ENCODE assay signal across 8 cellular contexts in the genomic region with DNA sequence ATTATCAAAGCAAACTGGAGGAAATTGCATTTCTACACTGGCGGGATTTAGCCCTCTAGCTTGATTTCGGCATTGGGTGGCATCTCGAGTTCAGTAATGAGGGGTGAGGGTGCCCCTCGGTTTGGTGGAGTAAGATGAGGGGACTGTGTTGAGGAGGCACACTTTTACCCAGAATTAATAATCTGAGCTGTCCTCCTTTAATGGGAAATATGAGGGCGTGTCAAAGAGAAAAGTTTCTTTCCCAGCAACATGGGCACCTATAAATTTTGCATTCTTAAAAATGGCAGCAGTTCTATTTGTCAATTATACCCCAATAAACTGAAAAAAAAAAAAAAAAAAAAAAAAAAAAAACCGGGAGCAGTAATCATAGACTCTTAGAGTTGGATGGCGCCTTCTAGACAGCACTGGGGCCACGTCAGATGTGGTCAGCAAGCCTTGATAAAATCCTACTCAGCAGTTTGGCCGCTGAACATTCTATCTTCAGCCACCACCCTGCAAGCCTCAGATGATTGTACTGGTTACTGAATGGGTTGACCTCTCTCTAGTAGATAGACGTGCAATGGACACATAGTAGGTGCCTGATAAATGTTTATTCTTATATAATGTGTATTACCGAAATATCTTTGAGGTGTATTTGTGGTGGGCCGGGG. TPM values are rescaled to one million over a fixed set of nuclear protein-coding genes. Genes with fewer than 3 reads are reported as not detected.
DNase-seq lines count a peak whose midpoint lies in the region; ATAC-seq and TF ChIP-seq lines count a peak whose summit lies in the region.

No MANE protein-coding gene starts in this region.

- peak overlapping the region; percentile 82 for H3K18ac ChIP-seq in IMR-90 (ENCODE audit: low read depth, low read length)

- H3K9me1 ChIP-seq in IMR-90 (ENCODE audit: insufficient read depth, low read length), result peaks cover 14% of the 10 kb centered on the region

- peaks cover 8 to 59% of the 10 kb centered on the region in 2 experiments; a peak in 3 of 4 replicates for H3K79me1 ChIP-seq in IMR-90 (ENCODE audit: low read depth in 1 of 2, low read length in 2 of 2)

- H3K56ac ChIP-seq in IMR-90 (ENCODE audit: extremely low read depth, insufficient read depth, low read length), result peak overlapping the region; percentile 89

- H2BK5ac ChIP-seq in IMR-90 (ENCODE audit: low read depth, low read length, poor library complexity, severe bottlenecking), result peak overlapping the region; percentile 78

- DNase-seq in AG04449 (ENCODE audit: low read depth, low spot score), result no peak
- peak; percentile 79 for DNase-seq in IMR-90
- peak in 1 of 2 donors; percentile 46 for DNase-seq in tibial nerve (ENCODE audit: low spot score in 2 of 2)
- no peak for DNase-seq in NK-92 treated with Interleukin-12 subunit alpha and Interleukin-12 subunit beta, amount 100 ng/mL, for 24 hours (lab: John Stamatoyannopoulos, UW)
- DNase-seq in NCI-H524 (lab: John Stamatoyannopoulos, UW), result no peak
- DNase-seq in cortex of kidney (lab: John Stamatoyannopoulos, UW), result no peak

- no peaks in the 10 kb centered on the region for H4K20me1 ChIP-seq in IMR-90 (ENCODE audit: insufficient read depth, low read length)

- H3K36me3 ChIP-seq in IMR-90 (ENCODE audit: control insufficient read depth, insufficient read depth, low read length) (no peaks in the 10 kb centered on the region; the same call in 1 of the 2 replicates), liver (ENCODE audit: control insufficient read depth in 4 of 4, insufficient read depth in 3 of 4, low read depth in 1 of 4, low read length in 3 of 4) (no peaks in the 10 kb centered on the region), tibial nerve (peaks cover 0 to 7% (median 0%) of the 10 kb centered on the region in 3 donors)

- peak overlapping the region; percentile 88 for H3K4ac ChIP-seq in IMR-90 (ENCODE audit: low read depth, low read length)

- peak overlapping the region; percentile 83 for H3K9ac ChIP-seq in IMR-90 (ENCODE audit: low read depth, low read length)
- H3K9ac ChIP-seq in liver (ENCODE audit: low read depth in 1 of 2, low read length in 2 of 2), result peak overlapping the region; percentile 96 to 97

- peaks cover 44% of the 10 kb centered on the region for H3K27me3 Mint-ChIP-seq in brain

- no peaks in the 10 kb centered on the region for H3K27me3 ChIP-seq in IMR-90 (ENCODE audit: control insufficient read depth, insufficient read depth, low read length)
- no peaks in the 10 kb centered on the region for H3K27me3 ChIP-seq in liver (ENCODE audit: control insufficient read depth in 4 of 4, insufficient read depth in 4 of 4, low read length in 3 of 4)
- no peaks in the 10 kb centered on the region for H3K27me3 ChIP-seq in tibial nerve

- H3K36me3 Mint-ChIP-seq in brain, result no peaks in the 10 kb centered on the region

- H3K27ac Mint-ChIP-seq in brain, result peak overlapping the region; percentile 19 to 86 (median 62)

- POLR2A ChIA-PET in AG04449 (lab: Yijun Ruan, JAX) (interaction anchor here (0.7 to 1.0 kb wide), 3 partner anchors 15 to 201 kb away, joined by 3 to 7 read pairs (median 4); no protein-coding TSS in a partner anchor), IMR-90 (lab: Charles Lee; ENCODE audit: unreplicated experiment) (no interaction called here)

- no peak for TF ChIP-seq POLR2A in IMR-90 (IDR thresholded peaks at IDR 0.05; ENCODE audit: low read depth, low read length)
- no peak for TF ChIP-seq POLR2A in tibial nerve (IDR thresholded peaks at IDR 0.05)

- peak overlapping the region; percentile 56 for H2AK9ac ChIP-seq in IMR-90 (replicated peaks; ENCODE audit: low read depth, low read length, poor library complexity)

- 0% methylated on average over 2 of the region's 12 CpGs; no CpG with 5 or more reads in 1 of the 2 experiments for WGBS in IMR-90 (ENCODE audit: extremely low coverage in 2 of 2, insufficient read length in 1 of 2), 2 experiments
- 11% methylated on average over 12 of the region's 12 CpGs for WGBS in liver
- 27 to 31% methylated on average over 12 of the region's 12 CpGs for WGBS in tibial nerve, 2 donors

- H4K8ac ChIP-seq in IMR-90 (ENCODE audit: low read depth in 2 of 2, low read length in 2 of 2), result peak overlapping the region; percentile 17 to 48; a peak in 3 of 4 replicates

- intact Hi-C loops in IMR-90 (cut with micrococcal nuclease), result loop anchor here (1.0 to 5.0 kb wide), 2 partner anchors 47 to 127 kb away; no protein-coding TSS in a partner anchor

- no peak for TF ChIP-seq EP300 in tibial nerve (IDR thresholded peaks at IDR 0.05)

- peak overlapping the region; percentile 89 to 91 (median 91) for H3K4me3 Mint-ChIP-seq in brain

- peak overlapping the region; percentile 57 for H2BK120ac ChIP-seq in IMR-90 (ENCODE audit: low read depth, low read length)

- H3K27ac ChIP-seq in IMR-90 (ENCODE audit: insufficient read depth, low read length), result peak overlapping the region; percentile 85
- H3K27ac ChIP-seq in liver (ENCODE audit: low read depth in 1 of 2, low read length in 2 of 2), result peak overlapping the region; percentile 90 to 92
- peak overlapping the region; percentile 56 to 93 (median 79) for H3K27ac ChIP-seq in tibial nerve

- H2AK5ac ChIP-seq in IMR-90 (ENCODE audit: low read depth, low read length), result peak overlapping the region; percentile 32; the same call in 1 of the 2 replicates

- CTCF ChIA-PET in AG04449 (lab: Yijun Ruan, JAX) (interaction anchor here (0.9 to 6.6 kb wide), 8 partner anchors 9 to 127 kb away, joined by 3 to 64 read pairs (median 3); no protein-coding TSS in a partner anchor), IMR-90 (lab: Yijun Ruan, JAX) (interaction anchor here (0.7 to 1.1 kb wide), 2 partner anchors 9 to 61 kb away, joined by 3 read pairs; no protein-coding TSS in a partner anchor)

- 0 out of 2 replicates have a peak overlapping the region, but pooled peaks have one; percentile 13 for H2BK20ac ChIP-seq in IMR-90 (ENCODE audit: low read depth, low read length)

- H3K9me3 Mint-ChIP-seq in brain, result no peaks in the 10 kb centered on the region

- H3K4me1 ChIP-seq in IMR-90 (ENCODE audit: control insufficient read depth, insufficient read depth, low read length), result peaks cover 14% of the 10 kb centered on the region
- H3K4me1 ChIP-seq in liver (ENCODE audit: control insufficient read depth in 4 of 4, insufficient read depth in 4 of 4, low read length in 3 of 4), result peaks cover 3 to 51% (median 24%) of the 10 kb centered on the region in 4 donors
- H3K4me1 ChIP-seq in tibial nerve, result peaks cover 0 to 37% (median 6%) of the 10 kb centered on the region in 4 donors

- H3K4me3 ChIP-seq in AG04449 (ENCODE audit: low read depth, low read length), result peak overlapping the region; percentile 78
- H3K4me3 ChIP-seq in IMR-90 (ENCODE audit: insufficient read depth, low read depth, low read length), result peak overlapping the region; percentile 98
- peak overlapping the region; percentile 82 to 94 (median 91) for H3K4me3 ChIP-seq in liver (ENCODE audit: low read depth in 1 of 3, low read length in 3 of 3)
- H3K4me3 ChIP-seq in tibial nerve, result peak overlapping the region; percentile 57 to 89 (median 70)

- peaks cover 21% of the 10 kb centered on the region for H3K4me1 Mint-ChIP-seq in brain

- peak overlapping the region; percentile 83 for H3K4me2 ChIP-seq in IMR-90 (ENCODE audit: low read depth, low read length)

- TF ChIP-seq CTCF in AG04449 (IDR thresholded peaks at IDR 0.05; ENCODE audit: insufficient read depth, low read length, missing control alignments), result no peak
- TF ChIP-seq CTCF in IMR-90 (conservative IDR thresholded peaks at IDR 0.05; ENCODE audit: low read depth, low read length), result no peak
- no peak for TF ChIP-seq CTCF in brain (conservative IDR thresholded peaks at IDR 0.05)
- no peak for TF ChIP-seq CTCF in liver (IDR thresholded peaks at IDR 0.05; ENCODE audit: low read depth, low read length, missing input control)
- TF ChIP-seq CTCF in tibial nerve (IDR thresholded peaks at IDR 0.05), result no peak

- peak overlapping the region; percentile 21 for H4K5ac ChIP-seq in IMR-90 (ENCODE audit: low read depth, low read length)

- peak overlapping the region; percentile 93 for H2AFZ ChIP-seq in IMR-90 (replicated peaks; ENCODE audit: low read length, poor library complexity)

- in situ Hi-C loops in IMR-90 (cut with MboI; ENCODE audit: low sequenced_read_pairs), result no loop called here

- dilution Hi-C loops in IMR-90 (cut with HindIII; ENCODE audit: low sequenced_read_pairs, unreplicated experiment), result no loop called here

- peak; percentile 28; the same call in 1 of the 2 replicates for ATAC-seq in IMR-90 (ENCODE audit: low read depth)

- no peak; the same call in 1 of the 2 replicates for TF ChIP-seq RAD21 in IMR-90 (IDR thresholded peaks at IDR 0.05; ENCODE audit: low read length)
- TF ChIP-seq RAD21 in liver (IDR thresholded peaks at IDR 0.05), result peak in 1 of 2 donors; percentile 41

- H2BK15ac ChIP-seq in IMR-90 (ENCODE audit: low read depth, low read length), result peak overlapping the region; percentile 63; the same call in 1 of the 3 replicates

- H3K14ac ChIP-seq in IMR-90 (replicated peaks; ENCODE audit: low read depth, low read length), result peak overlapping the region; percentile 94

- H3K9me3 ChIP-seq in IMR-90 (ENCODE audit: control insufficient read depth, insufficient read depth, low read length), result no peaks in the 10 kb centered on the region
- no peaks in the 10 kb centered on the region for H3K9me3 ChIP-seq in liver (ENCODE audit: control insufficient read depth in 4 of 4, low read length in 3 of 4)
- H3K9me3 ChIP-seq in tibial nerve, result peaks cover 0 to 3% (median 0%) of the 10 kb centered on the region in 4 donors

- peak overlapping the region; percentile 87 for H4K91ac ChIP-seq in IMR-90 (ENCODE audit: insufficient read depth, low read depth, low read length)

- no TSS peak for BruUV-seq in IMR-90 (replicated peaks; lab: Mats Ljungman, UMichigan)

- H3K23ac ChIP-seq in IMR-90 (ENCODE audit: low read depth, low read length), result peak overlapping the region; percentile 90

TF ChIP-seq in IMR-90, 13 proteins besides CTCF, POLR2A, EP300 and RAD21 (continues in another document):
- 0 out of 2 replicates have a peak, but pooled peaks have one; percentile 9 for TF ChIP-seq SMC3 (IDR thresholded peaks at IDR 0.05; ENCODE audit: low read depth, low read length)
- peak; percentile 93 for TF ChIP-seq MAFK (IDR thresholded peaks at IDR 0.05; ENCODE audit: low read depth, low read length)
- TF ChIP-seq CHD1 (IDR thresholded peaks at IDR 0.05; ENCODE audit: low read depth, low read length), result no peak

TF ChIP-seq in liver, 16 proteins besides CTCF, POLR2A, EP300 and RAD21:
- TF ChIP-seq GABPA (IDR thresholded peaks at IDR 0.05 in 1 of 2, conservative IDR thresholded peaks at IDR 0.05 in 1 of 2), result no peak
- no peak for TF ChIP-seq JUND (IDR thresholded peaks at IDR 0.05)
- peak; percentile 43 for TF ChIP-seq YY1 (IDR thresholded peaks at IDR 0.05)

RNA-seq across cellular contexts. Expression of gene PAPSS2, which starts 0.9 kb away (rescaled TPM):
- total RNA-seq in IMR-90 (2012; rRNA removed) (55.0 and 58.6 TPM in 2 replicates), liver (10 to 100 TPM; 24.3 to 86.5 TPM), tibial nerve (10 to 100 TPM; 11.6 to 32.8 (median 19.8) TPM)
- polyA plus RNA-seq in IMR-90 (2012; rRNA removed) (51.1 and 63.3 TPM in 2 replicates), brain (ENCODE audit: insufficient read depth, low read depth, low replicate concordance) (8.1 TPM), liver (10 to 100 TPM; 55.6 to 63.0 TPM)
- polyA plus RNA-seq in IMR-90 (2012; cell fraction: cytosol; rRNA removed), result 27.9 and 34.6 TPM in 2 replicates
- polyA plus RNA-seq in IMR-90 (2012; cell fraction: nucleus; rRNA removed; ENCODE audit: low replicate concordance), result 18.2 and 48.5 TPM in 2 replicates
